ENCODE assay signal across 8 cellular contexts in the genomic region with DNA sequence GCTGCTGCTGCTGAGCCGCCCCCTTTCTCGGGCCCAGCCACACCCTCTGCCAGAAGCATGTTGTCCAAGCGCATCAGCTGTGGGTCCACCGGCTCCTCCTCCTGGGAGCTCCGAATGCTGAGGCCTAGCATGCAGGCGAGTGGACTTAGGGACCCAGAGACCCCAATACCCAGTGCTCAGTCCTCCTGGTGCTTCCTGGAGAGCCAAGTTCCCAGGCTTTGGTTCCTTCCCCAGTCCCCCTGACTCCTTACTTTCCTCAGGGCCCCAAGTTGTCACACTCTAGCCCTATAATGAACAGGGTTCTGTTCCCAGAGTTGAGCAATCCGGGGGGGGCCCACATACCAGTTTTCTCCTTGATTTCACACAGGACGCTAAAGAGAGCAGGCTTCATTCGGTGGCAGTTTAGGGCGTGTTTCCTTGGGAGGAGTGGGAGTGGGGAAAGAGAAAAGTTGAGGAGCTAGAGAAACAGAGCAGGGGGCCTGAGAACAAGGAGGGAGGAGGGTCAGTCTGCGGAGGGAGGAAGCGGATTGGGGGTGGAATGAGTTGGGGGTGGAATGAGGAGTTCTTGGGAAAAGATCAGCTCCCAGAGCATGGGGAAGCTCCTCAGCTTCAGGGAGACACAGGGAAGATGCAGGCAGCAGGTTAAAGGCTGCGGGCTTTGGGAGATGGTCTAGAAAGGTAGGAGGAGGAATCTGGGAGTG. TPM values are rescaled to one million over a fixed set of nuclear protein-coding genes. Genes with fewer than 3 reads are reported as not detected.
DNase-seq lines count a peak whose midpoint lies in the region; ATAC-seq and TF ChIP-seq lines count a peak whose summit lies in the region.

No MANE protein-coding gene starts in this region.

- H3K9ac ChIP-seq in mesenchymal stem cell (ENCODE audit: low read length), result peak overlapping the region; percentile 94

- peak overlapping the region in 11 of 12 donors; percentile 59 to 93 (median 81) for H3K4me3 ChIP-seq in heart left ventricle
- peak overlapping the region; percentile 67 for H3K4me3 ChIP-seq in brain microvascular endothelial cell (ENCODE audit: low read depth, low read length)
- H3K4me3 ChIP-seq in mesenchymal stem cell (ENCODE audit: insufficient read depth in 1 of 2, low read depth in 1 of 2, low read length in 2 of 2), result peak overlapping the region; percentile 66 to 94
- peak overlapping the region; percentile 81 for H3K4me3 ChIP-seq in urinary bladder (ENCODE audit: low read depth, low read length)

- H2BK12ac ChIP-seq in mesenchymal stem cell (ENCODE audit: low read length in 2 of 2), result no peak overlapping the region

- H3K4me1 ChIP-seq in heart left ventricle, result peaks cover 4 to 84% (median 64%) of the 10 kb centered on the region in 12 donors
- peaks cover 42% of the 10 kb centered on the region for H3K4me1 ChIP-seq in mesenchymal stem cell (ENCODE audit: control insufficient read depth, insufficient read depth, low read depth, low read length)
- H3K4me1 ChIP-seq in urinary bladder (ENCODE audit: insufficient read depth), result no peaks in the 10 kb centered on the region

- H2BK120ac ChIP-seq in mesenchymal stem cell (ENCODE audit: low read depth, low read length), result peak overlapping the region; percentile 61

- H3K23ac ChIP-seq in mesenchymal stem cell (ENCODE audit: low read length in 2 of 2), result peak overlapping the region in 1 of 2 experiments; percentile 46

- DNase-seq in heart left ventricle (peak in 1 of 5 donors; percentile 26), left cardiac atrium (no peak), brain microvascular endothelial cell (peak; percentile 14), mesenchymal stem cell (peak; percentile 48), COLO829 (ENCODE audit: low spot score) (no peak), GDM1 (lab: John Stamatoyannopoulos, UW) (no peak), NCI-H2029 (lab: John Stamatoyannopoulos, UW) (no peak)

- H4K8ac ChIP-seq in mesenchymal stem cell (ENCODE audit: low read length), result no peak overlapping the region

- H3K14ac ChIP-seq in mesenchymal stem cell (ENCODE audit: low read length in 2 of 2), result no peak overlapping the region

- H3K18ac ChIP-seq in mesenchymal stem cell (ENCODE audit: low read depth in 1 of 2, low read length in 2 of 2), result peak overlapping the region; percentile 16 to 81

- H4K91ac ChIP-seq in mesenchymal stem cell (ENCODE audit: low read length), result no peak overlapping the region

- no peak for TF ChIP-seq CTCF in heart left ventricle (IDR thresholded peaks at IDR 0.05)
- no peak for TF ChIP-seq CTCF in brain microvascular endothelial cell (IDR thresholded peaks at IDR 0.05; ENCODE audit: low read depth, low read length, missing control alignments)

- H3K27ac ChIP-seq in heart left ventricle (peak overlapping the region; percentile 90 to 100 (median 97)), brain microvascular endothelial cell (peak overlapping the region; percentile 65), mesenchymal stem cell (ENCODE audit: low read length, poor library complexity, severe bottlenecking) (peak overlapping the region; percentile 55), urinary bladder (ENCODE audit: low read depth) (peak overlapping the region; percentile 81)

- TF ChIP-seq POLR2A in heart left ventricle (IDR thresholded peaks at IDR 0.05), result no peak

- no peaks in the 10 kb centered on the region for H3K9me3 ChIP-seq in heart left ventricle
- no peaks in the 10 kb centered on the region for H3K9me3 ChIP-seq in mesenchymal stem cell (ENCODE audit: control insufficient read depth, low read length)

- in situ Hi-C loops in brain microvascular endothelial cell (cut with HindIII; ENCODE audit: low pct_ligation_motif_present, low sequenced_read_pairs), result loop anchor here (10.0 kb wide), 1 partner anchor 64 kb away; the partner anchor contains the start of gene ATF6B

- H3K27me3 ChIP-seq in heart left ventricle, result no peaks in the 10 kb centered on the region
- no peaks in the 10 kb centered on the region for H3K27me3 ChIP-seq in brain microvascular endothelial cell (replicated peaks)
- H3K27me3 ChIP-seq in mesenchymal stem cell (ENCODE audit: control insufficient read depth in 1 of 2, insufficient read depth in 1 of 2, low read length in 2 of 2), result no peaks in the 10 kb centered on the region

- H3K4me2 ChIP-seq in mesenchymal stem cell (ENCODE audit: low read length, poor library complexity, severe bottlenecking), result peak overlapping the region; percentile 81

- peak overlapping the region; percentile 20 to 87 for H3K4ac ChIP-seq in mesenchymal stem cell (ENCODE audit: low read depth in 1 of 2, low read length in 2 of 2)

- no peak overlapping the region for H2AK5ac ChIP-seq in mesenchymal stem cell (ENCODE audit: low read length, severe bottlenecking)

- H2BK5ac ChIP-seq in mesenchymal stem cell (ENCODE audit: low read depth, low read length, poor library complexity, severe bottlenecking), result no peak overlapping the region

- H3K79me1 ChIP-seq in mesenchymal stem cell (replicated peaks; ENCODE audit: low read length, poor library complexity, severe bottlenecking), result peaks cover 20% of the 10 kb centered on the region

- peaks cover 0 to 33% (median 21%) of the 10 kb centered on the region in 9 donors for H3K36me3 ChIP-seq in heart left ventricle
- peaks cover 29% of the 10 kb centered on the region for H3K36me3 ChIP-seq in brain microvascular endothelial cell (replicated peaks)
- peaks cover 33 to 36% of the 10 kb centered on the region in 2 experiments for H3K36me3 ChIP-seq in mesenchymal stem cell (ENCODE audit: control insufficient read depth in 1 of 2, insufficient read depth in 2 of 2, low read depth in 1 of 2, low read length in 2 of 2)
- no peaks in the 10 kb centered on the region for H3K36me3 ChIP-seq in urinary bladder (ENCODE audit: insufficient read depth)

- WGBS in heart left ventricle, 4 donors, result 13 to 27% (median 20%) methylated on average over 10 to 13 of the region's 13 CpGs
- 34% methylated on average over 13 of the region's 13 CpGs for WGBS in mesenchymal stem cell
- 11% methylated on average over 13 of the region's 13 CpGs for WGBS in urinary bladder

- ATAC-seq in heart left ventricle (no peak), left cardiac atrium (no peak)

- H2AFZ ChIP-seq in mesenchymal stem cell (ENCODE audit: low read depth, low read length), result no peak overlapping the region

- intact Hi-C loops in heart left ventricle (cut with DNase I), result no loop called here
- intact Hi-C loops in left cardiac atrium (cut with DNase I), result no loop called here

- H2BK15ac ChIP-seq in mesenchymal stem cell (ENCODE audit: low read depth, poor library complexity, severe bottlenecking), result no peak overlapping the region

RNA-seq across cellular contexts. Expression of gene PBX2, which starts 1.5 kb away (rescaled TPM):
- total RNA-seq in heart left ventricle, result 10 to 100 TPM; 25.3 to 60.4 (median 39.7) TPM
- 10 to 100 TPM; 35.7 to 42.1 TPM for polyA plus RNA-seq in heart left ventricle
- 10 to 100 TPM; 43.7 to 47.7 TPM for total RNA-seq in left cardiac atrium
- 81.5 TPM for polyA plus RNA-seq in mesenchymal stem cell (2013, experiment 1 of 2)
- 78.7 TPM for polyA plus RNA-seq in mesenchymal stem cell (2013, experiment 2 of 2)
- 44.1 TPM for total RNA-seq in urinary bladder
- 62.2 TPM for polyA plus RNA-seq in urinary bladder

RNA-seq across cellular contexts. Expression of gene GPSM3, which starts 3.9 kb away (rescaled TPM):
- 10 to 100 TPM in 2 of 9 donors, 1 to 10 TPM in 7; 1.6 to 41.0 (median 3.8) TPM for total RNA-seq in heart left ventricle
- 1 to 10 TPM; 2.9 to 5.5 TPM for polyA plus RNA-seq in heart left ventricle
- total RNA-seq in left cardiac atrium, result 10 to 100 TPM in 1 of 2 donors, 1 to 10 TPM in 1; 8.5 to 15.8 TPM
- 15.7 TPM for polyA plus RNA-seq in mesenchymal stem cell (2013, experiment 1 of 2)
- polyA plus RNA-seq in mesenchymal stem cell (2013, experiment 2 of 2), result 14.7 TPM
- total RNA-seq in urinary bladder, result 2.2 TPM
- 12.8 TPM for polyA plus RNA-seq in urinary bladder

RNA-seq across cellular contexts. Expression of gene AGER, which starts 4.5 kb away (rescaled TPM):
- total RNA-seq in heart left ventricle, result 1 to 10 TPM in 6 of 9 donors, under 1 TPM in 2, not detected in 1; 0.69 to 5.7 (median 2.2) TPM
- polyA plus RNA-seq in heart left ventricle, result 1 to 10 TPM; 1.4 to 1.6 TPM
- 1 to 10 TPM; 2.4 to 2.8 TPM for total RNA-seq in left cardiac atrium
- 6.5 TPM for polyA plus RNA-seq in mesenchymal stem cell (2013, experiment 1 of 2)
- polyA plus RNA-seq in mesenchymal stem cell (2013, experiment 2 of 2), result 6.1 TPM
- total RNA-seq in urinary bladder, result 1.5 TPM
- polyA plus RNA-seq in urinary bladder, result 7.6 TPM

RNA-seq across cellular contexts. Expression of gene RNF5, which starts 10.3 kb away (rescaled TPM):
- total RNA-seq in heart left ventricle, result 100 to 1,000 TPM in 2 of 9 donors, 10 to 100 TPM in 7; 62.7 to 136 (median 84.5) TPM
- polyA plus RNA-seq in heart left ventricle, result 100 to 1,000 TPM in 1 of 2 donors, 10 to 100 TPM in 1; 95.1 to 132 TPM
- 10 to 100 TPM; 73.0 to 77.9 TPM for total RNA-seq in left cardiac atrium
- polyA plus RNA-seq in mesenchymal stem cell (2013, experiment 1 of 2), result 45.5 TPM
- 46.5 TPM for polyA plus RNA-seq in mesenchymal stem cell (2013, experiment 2 of 2)
- 30.1 TPM for total RNA-seq in urinary bladder
- 102 TPM for polyA plus RNA-seq in urinary bladder

RNA-seq across cellular contexts. Expression of gene AGPAT1, which starts 12.6 kb away (rescaled TPM):
- total RNA-seq in heart left ventricle, result 10 to 100 TPM; 45.5 to 61.7 (median 51.0) TPM
- 10 to 100 TPM; 43.5 to 79.1 TPM for polyA plus RNA-seq in heart left ventricle
- total RNA-seq in left cardiac atrium, result 10 to 100 TPM; 54.8 to 58.1 TPM
- 85.8 TPM for polyA plus RNA-seq in mesenchymal stem cell (2013, experiment 1 of 2)
- 83.8 TPM for polyA plus RNA-seq in mesenchymal stem cell (2013, experiment 2 of 2)
- 13.8 TPM for total RNA-seq in urinary bladder
- polyA plus RNA-seq in urinary bladder, result 93.7 TPM

Comparison
In these comparisons a context has a peak if more than half of its experiments do, and no peak if none do; other contexts are left out.
1. DNase-seq: peak in brain microvascular endothelial cell (single experiment) and mesenchymal stem cell (single experiment); none in left cardiac atrium (single experiment), COLO829 (single experiment), GDM1 (single experiment) and NCI-H2029 (single experiment).
2. Peak in every context shown above with its lines, with median percentiles within 50 percentile points of each other: H3K27ac ChIP-seq and H3K4me3 ChIP-seq.